In genomic region chr2:202720226-202720625, GRCh38 we compare ENCODE assay signal across 22 cellular contexts.
DNase-seq lines count a peak whose midpoint lies in the region; ATAC-seq, FAIRE-seq and TF ChIP-seq lines count a peak whose summit lies in the region.
"Had no signal": no experiment of that assay in that cellular context is flagged by ENCODE, and none has a peak within 500 bp of the region (broad histone marks: within the 10 kb centered on the region; RNA-seq: fewer than 3 reads in every experiment).

No MANE protein-coding gene starts in this region.

- H3K4me1 ChIP-seq in neural progenitor cell (no peaks in the 10 kb centered on the region), esophagus squamous epithelium (peaks cover 0 to 19% (median 0%) of the 10 kb centered on the region in 3 donors)

- H3F3A ChIP-seq in neural progenitor cell (ENCODE audit: low read depth), result no peaks in the 10 kb centered on the region

- H2AFZ ChIP-seq in neural progenitor cell (replicated peaks), result no peak overlapping the region

- H3K9me3 ChIP-seq in neural progenitor cell (ENCODE audit: low read depth) (peaks cover 7% of the 10 kb centered on the region), esophagus squamous epithelium (peaks cover 0 to 15% (median 5%) of the 10 kb centered on the region in 3 donors)
- H3K9me3 ChIP-seq: A549 had no signal

- H3K4me1 Mint-ChIP-seq in activated naive CD8-positive, alpha-beta T cell (ENCODE audit: low read depth), result peaks cover 64% of the 10 kb centered on the region
- peaks cover 42% of the 10 kb centered on the region for H3K4me1 Mint-ChIP-seq in activated naive CD8-positive, alpha-beta T cell treated with anti-CD3 and anti-CD28 coated beads, Interleukin-2, amount 50 U/mL, for 24 hours
- H3K4me1 Mint-ChIP-seq in glutamatergic neuron (ENCODE audit: low read depth, unreplicated experiment), result no peaks in the 10 kb centered on the region
- H3K4me1 Mint-ChIP-seq in neural progenitor cell, result no peaks in the 10 kb centered on the region

- H3K4me3 Mint-ChIP-seq in activated naive CD8-positive, alpha-beta T cell, result no peak overlapping the region
- H3K4me3 Mint-ChIP-seq in activated naive CD8-positive, alpha-beta T cell treated with anti-CD3 and anti-CD28 coated beads, Interleukin-2, amount 50 U/mL, for 24 hours, result no peak overlapping the region
- no peak overlapping the region for H3K4me3 Mint-ChIP-seq in glutamatergic neuron (ENCODE audit: unreplicated experiment)
- no peak overlapping the region for H3K4me3 Mint-ChIP-seq in neural progenitor cell
- H3K4me3 Mint-ChIP-seq: B cell; CD4-positive, alpha-beta T cell; CD8-positive, alpha-beta T cell had no signal

- H3K36me3 ChIP-seq in bronchial epithelial cell (ENCODE audit: control insufficient read depth, insufficient read depth, low read length) (no peaks in the 10 kb centered on the region), neural progenitor cell (no peaks in the 10 kb centered on the region), esophagus squamous epithelium (no peaks in the 10 kb centered on the region)

- no peak for ATAC-seq in activated naive CD8-positive, alpha-beta T cell treated with anti-CD3 and anti-CD28 coated beads, Interleukin-2, amount 50 U/mL, for 24 hours
- ATAC-seq: A549; CD8-positive, alpha-beta T cell had no signal

- peaks cover 11% of the 10 kb centered on the region for H4K20me1 ChIP-seq in neural progenitor cell (ENCODE audit: low read depth)

- intact Hi-C loops in esophagus squamous epithelium (cut with DNase I), result no loop called here

- no peaks in the 10 kb centered on the region for H3K27me3 Mint-ChIP-seq in activated naive CD8-positive, alpha-beta T cell
- no peaks in the 10 kb centered on the region for H3K27me3 Mint-ChIP-seq in activated naive CD8-positive, alpha-beta T cell treated with anti-CD3 and anti-CD28 coated beads, Interleukin-2, amount 50 U/mL, for 24 hours
- H3K27me3 Mint-ChIP-seq in glutamatergic neuron (ENCODE audit: unreplicated experiment) (no peaks in the 10 kb centered on the region), neural progenitor cell (ENCODE audit: insufficient read depth, low read depth) (peaks cover 2% of the 10 kb centered on the region)
- H3K27me3 Mint-ChIP-seq: B cell; CD4-positive, alpha-beta T cell had no signal

- H3K9me3 Mint-ChIP-seq in activated naive CD8-positive, alpha-beta T cell (ENCODE audit: low read depth), result peaks cover 11% of the 10 kb centered on the region
- peaks cover 12% of the 10 kb centered on the region for H3K9me3 Mint-ChIP-seq in activated naive CD8-positive, alpha-beta T cell treated with anti-CD3 and anti-CD28 coated beads, Interleukin-2, amount 50 U/mL, for 24 hours
- peaks cover 5% of the 10 kb centered on the region for H3K9me3 Mint-ChIP-seq in glutamatergic neuron (ENCODE audit: unreplicated experiment)
- peaks cover 22% of the 10 kb centered on the region for H3K9me3 Mint-ChIP-seq in neural progenitor cell

- no peak for DNase-seq in activated naive CD8-positive, alpha-beta T cell treated with anti-CD3 and anti-CD28 coated beads, Interleukin-2, amount 50 U/mL, for 24 hours
- DNase-seq in GM19239 (ENCODE audit: insufficient read length, low spot score) (no peak), bronchial epithelial cell (ENCODE audit: low read depth) (peak; percentile 37), epithelial cell of esophagus (ENCODE audit: low read depth) (peak; percentile 54), glutamatergic neuron (no peak), neural progenitor cell (ENCODE audit: low spot score) (no peak), esophagus squamous epithelium (lab: John Stamatoyannopoulos, UW) (no peak)
- DNase-seq: AML-193; Caco-2; Calu3; CD4-positive, alpha-beta T cell; CD8-positive, alpha-beta T cell; DMS79 treated with DMSO at 0.1 percent for 48 hours; GF-D8 had no signal

- peaks cover 71% of the 10 kb centered on the region for H3K79me2 ChIP-seq in neural progenitor cell (ENCODE audit: low read depth)

- H3K27ac ChIP-seq in neural progenitor cell (no peak overlapping the region), esophagus squamous epithelium (no peak overlapping the region)
- H3K27ac ChIP-seq: 22Rv1; A549; BLaER1 treated with 17β-estradiol and CSF1 and Interleukin-3, amounts not matched to agents 10 nM and 100 nM; C4-2B had no signal

- no peak overlapping the region for H3K9ac ChIP-seq in neural progenitor cell
- H3K9ac ChIP-seq: BLaER1 treated with 17β-estradiol and CSF1 and Interleukin-3, amounts not matched to agents 10 nM and 100 nM had no signal

- FAIRE-seq in GM19239 (lab: Jason Lieb, UNC) (peak; percentile 39), bronchial epithelial cell (lab: Jason Lieb, UNC) (no peak)
- FAIRE-seq: A549, D721Med, GM12891 had no signal

- 41 to 64% methylated on average over 2 of the region's 2 CpGs for WGBS in esophagus squamous epithelium, 2 donors

- H3K27me3 ChIP-seq in bronchial epithelial cell (ENCODE audit: control insufficient read depth, insufficient read depth, low read length) (no peaks in the 10 kb centered on the region), neural progenitor cell (no peaks in the 10 kb centered on the region), esophagus squamous epithelium (no peaks in the 10 kb centered on the region)
- H3K27me3 ChIP-seq: BLaER1 treated with 17β-estradiol and CSF1 and Interleukin-3, amounts not matched to agents 10 nM and 100 nM had no signal

- no peak for TF ChIP-seq POLR2A in esophagus squamous epithelium (IDR thresholded peaks at IDR 0.05)

- H3K4me2 ChIP-seq in neural progenitor cell, result no peak overlapping the region
- H3K4me2 ChIP-seq: A549; BLaER1 treated with 17β-estradiol and CSF1 and Interleukin-3, amounts not matched to agents 10 nM and 100 nM had no signal

- TF ChIP-seq CTCF in bronchial epithelial cell (IDR thresholded peaks at IDR 0.05; ENCODE audit: insufficient read depth, low read length, severe bottlenecking), result no peak
- TF ChIP-seq CTCF in epithelial cell of esophagus (IDR thresholded peaks at IDR 0.05; ENCODE audit: insufficient read depth, low read depth, low read length, missing control alignments), result no peak
- no peak for TF ChIP-seq CTCF in glutamatergic neuron (IDR thresholded peaks at IDR 0.05; ENCODE audit: partially characterized antibody, unreplicated experiment)
- TF ChIP-seq CTCF in neural progenitor cell (IDR thresholded peaks at IDR 0.05), result no peak
- TF ChIP-seq CTCF in esophagus squamous epithelium (IDR thresholded peaks at IDR 0.05), result no peak

- H3K4me3 ChIP-seq in bronchial epithelial cell (ENCODE audit: low read depth, low read length) (no peak overlapping the region), epithelial cell of esophagus (ENCODE audit: low read length) (no peak overlapping the region), neural progenitor cell (no peak overlapping the region), esophagus squamous epithelium (no peak overlapping the region)
- H3K4me3 ChIP-seq: A549; BLaER1 treated with 17β-estradiol and CSF1 and Interleukin-3, amounts not matched to agents 10 nM and 100 nM had no signal

- H3K27ac Mint-ChIP-seq in activated naive CD8-positive, alpha-beta T cell, result peak overlapping the region; percentile 22
- no peak overlapping the region for H3K27ac Mint-ChIP-seq in activated naive CD8-positive, alpha-beta T cell treated with anti-CD3 and anti-CD28 coated beads, Interleukin-2, amount 50 U/mL, for 24 hours
- H3K27ac Mint-ChIP-seq in glutamatergic neuron (ENCODE audit: unreplicated experiment), result no peak overlapping the region
- H3K27ac Mint-ChIP-seq in neural progenitor cell, result no peak overlapping the region
- H3K27ac Mint-ChIP-seq: B cell; CD4-positive, alpha-beta T cell; CD8-positive, alpha-beta T cell had no signal

- peaks cover 14% of the 10 kb centered on the region for H3K36me3 Mint-ChIP-seq in activated naive CD8-positive, alpha-beta T cell
- peaks cover 18% of the 10 kb centered on the region for H3K36me3 Mint-ChIP-seq in activated naive CD8-positive, alpha-beta T cell treated with anti-CD3 and anti-CD28 coated beads, Interleukin-2, amount 50 U/mL, for 24 hours (ENCODE audit: low read depth)
- H3K36me3 Mint-ChIP-seq in glutamatergic neuron (ENCODE audit: unreplicated experiment) (peaks cover 12% of the 10 kb centered on the region), neural progenitor cell (peaks cover 18% of the 10 kb centered on the region)

Comparison
In these comparisons a context has a peak if more than half of its experiments do, and no peak if none do; other contexts are left out.
1. DNase-seq: peak in bronchial epithelial cell (single experiment) and epithelial cell of esophagus (single experiment); none in activated naive CD8-positive, alpha-beta T cell treated with anti-CD3 and anti-CD28 coated beads, Interleukin-2, amount 50 U/mL, for 24 hours (single experiment), GM19239 (single experiment), glutamatergic neuron (single experiment), neural progenitor cell (single experiment) and esophagus squamous epithelium (single experiment).